In the genomic region with DNA sequence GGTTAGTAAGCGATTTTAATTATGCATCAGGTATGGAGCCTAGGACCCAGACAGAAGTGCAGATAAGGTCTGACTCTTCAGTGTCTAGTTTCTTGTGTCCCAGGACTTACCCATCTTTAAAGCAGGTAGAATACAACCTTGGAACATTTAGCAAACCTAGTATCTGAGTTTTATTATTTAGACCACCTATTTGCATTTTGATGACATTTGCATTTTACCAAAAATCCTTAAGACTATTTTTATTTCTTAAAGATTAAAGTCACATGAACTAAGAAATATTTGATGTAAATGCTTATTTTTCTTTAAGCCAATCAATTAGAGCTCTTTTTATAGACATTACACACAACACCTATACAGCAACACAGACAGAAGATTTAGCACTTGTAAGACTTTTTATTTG, we compare ENCODE assay signal across 24 cellular contexts.
DNase-seq lines count a peak whose midpoint lies in the region; ATAC-seq, FAIRE-seq and TF ChIP-seq lines count a peak whose summit lies in the region.
"Had no signal": no experiment of that assay in that cellular context is flagged by ENCODE, and none has a peak within 500 bp of the region (broad histone marks: within the 10 kb centered on the region; RNA-seq: fewer than 3 reads in every experiment).

No MANE protein-coding gene starts in this region.

- H3K4me1 ChIP-seq in HepG2 (ENCODE audit: insufficient read depth, low read length): no peaks in the 10 kb centered on the region
- no peaks in the 10 kb centered on the region for H3K4me1 ChIP-seq in right lobe of liver
- H3K4me1 ChIP-seq in IMR-90 (ENCODE audit: control insufficient read depth, insufficient read depth, low read length): no peaks in the 10 kb centered on the region
- H3K4me1 ChIP-seq: BE2C, BLaER1 had no signal

- H3K4me3 ChIP-seq in HepG2 (replicated peaks in 1 of 3; ENCODE audit: insufficient read depth in 1 of 3, low read depth in 2 of 3, low read length in 3 of 3) (no peak overlapping the region), right lobe of liver (no peak overlapping the region), IMR-90 (ENCODE audit: insufficient read depth, low read depth, low read length) (no peak overlapping the region)
- H3K4me3 ChIP-seq: BLaER1, GM12878 had no signal

- TF ChIP-seq CTCF in HepG2 (CRISPR knock-in tag; IDR thresholded peaks at IDR 0.05) (no peak), right lobe of liver (IDR thresholded peaks at IDR 0.05) (no peak), IMR-90 (conservative IDR thresholded peaks at IDR 0.05; ENCODE audit: low read depth, low read length) (no peak)

- dilution Hi-C loops in IMR-90 (cut with HindIII; ENCODE audit: low sequenced_read_pairs, unreplicated experiment): no loop called here

- WGBS in HepG2 (ENCODE audit: low lambda C conversion rate): 0% methylated on average over 1 of the region's 1 CpG
- WGBS in right lobe of liver (ENCODE audit: insufficient coverage, low coverage, low lambda C conversion rate, missing lambda C conversion rate): 40% methylated on average over 1 of the region's 1 CpG
- WGBS in IMR-90 (ENCODE audit: extremely low coverage in 2 of 2, insufficient read length in 1 of 2), 2 experiments: no CpG with 5 or more reads among the region's 1 CpG

- TF ChIP-seq POLR2A in HepG2 (IDR thresholded peaks at IDR 0.05; ENCODE audit: insufficient read depth in 1 of 2, low read depth in 2 of 2, low read length in 2 of 2): no peak
- TF ChIP-seq POLR2A in right lobe of liver (IDR thresholded peaks at IDR 0.05): no peak
- no peak for TF ChIP-seq POLR2A in IMR-90 (IDR thresholded peaks at IDR 0.05; ENCODE audit: low read depth, low read length)

- in situ Hi-C loops in HepG2 (cut with HindIII; ENCODE audit: extremely low pct_ligation_motif_present, low pct_unique_long_range_greater_than_20kb) (no loop called here), IMR-90 (cut with MboI; ENCODE audit: low sequenced_read_pairs) (no loop called here)

- H3K36me3 ChIP-seq in HepG2 (replicated peaks in 1 of 2; ENCODE audit: control insufficient read depth in 1 of 2, insufficient read depth in 2 of 2, low read length in 2 of 2) (no peaks in the 10 kb centered on the region), right lobe of liver (no peaks in the 10 kb centered on the region), IMR-90 (ENCODE audit: control insufficient read depth, insufficient read depth, low read length) (no peaks in the 10 kb centered on the region)
- H3K36me3 ChIP-seq: BE2C, BLaER1 had no signal

- TF ChIP-seq EP300 in HepG2 (IDR thresholded peaks at IDR 0.05; ENCODE audit: low read depth in 2 of 2, low read length in 2 of 2) (no peak), HepG2 (CRISPR knock-in tag; IDR thresholded peaks at IDR 0.05; ENCODE audit: borderline replicate concordance) (no peak)

- no peak overlapping the region for H2AK5ac ChIP-seq in IMR-90 (ENCODE audit: low read depth, low read length)

- no peaks in the 10 kb centered on the region for H4K20me1 ChIP-seq in HepG2 (ENCODE audit: insufficient read depth, low read length)
- H4K20me1 ChIP-seq in IMR-90 (ENCODE audit: insufficient read depth, low read length): no peaks in the 10 kb centered on the region
- H4K20me1 ChIP-seq: BLaER1 had no signal

- no peak overlapping the region for H3K14ac ChIP-seq in IMR-90 (replicated peaks; ENCODE audit: low read depth, low read length)

- no peaks in the 10 kb centered on the region; a peak in 1 of 5 replicates for H3K27me3 ChIP-seq in HepG2 (ENCODE audit: control insufficient read depth in 1 of 2, insufficient read depth in 2 of 2, low read length in 2 of 2)
- no peaks in the 10 kb centered on the region for H3K27me3 ChIP-seq in right lobe of liver
- H3K27me3 ChIP-seq in IMR-90 (ENCODE audit: control insufficient read depth, insufficient read depth, low read length): no peaks in the 10 kb centered on the region
- H3K27me3 ChIP-seq: BE2C, BLaER1 had no signal

- no peak overlapping the region for H2BK20ac ChIP-seq in IMR-90 (ENCODE audit: low read depth, low read length)

- H3K27ac ChIP-seq in HepG2 (ENCODE audit: extremely low read length, insufficient read depth, low read length) (no peak overlapping the region), right lobe of liver (no peak overlapping the region), IMR-90 (ENCODE audit: insufficient read depth, low read length) (no peak overlapping the region)
- H3K27ac ChIP-seq: 22Rv1, BLaER1 had no signal

- CTCF ChIA-PET in HepG2 (lab: Yijun Ruan, JAX; ENCODE audit: low intra/inter-chr PET ratio, low total read pairs) (no interaction called here), IMR-90 (lab: Yijun Ruan, JAX) (no interaction called here)

- H2AK9ac ChIP-seq in IMR-90 (replicated peaks; ENCODE audit: low read depth, low read length, poor library complexity): no peak overlapping the region

- no peak overlapping the region for H3K4me2 ChIP-seq in HepG2 (ENCODE audit: low read depth, low read length)
- H3K4me2 ChIP-seq in IMR-90 (ENCODE audit: low read depth, low read length): no peak overlapping the region
- H3K4me2 ChIP-seq: BLaER1 had no signal

- H3K9ac ChIP-seq in HepG2 (ENCODE audit: insufficient read depth, low read depth, low read length): no peak overlapping the region
- no peak overlapping the region for H3K9ac ChIP-seq in IMR-90 (ENCODE audit: low read depth, low read length)
- H3K9ac ChIP-seq: BLaER1 had no signal

- ATAC-seq in HepG2: no peak
- no peak for ATAC-seq in right lobe of liver
- ATAC-seq in IMR-90 (ENCODE audit: low read depth): no peak
- ATAC-seq: GM12878 had no signal

- peaks cover 19% of the 10 kb centered on the region for H3K9me3 ChIP-seq in HepG2 (ENCODE audit: low read length)
- H3K9me3 ChIP-seq in right lobe of liver: no peaks in the 10 kb centered on the region
- H3K9me3 ChIP-seq in IMR-90 (ENCODE audit: control insufficient read depth, insufficient read depth, low read length): no peaks in the 10 kb centered on the region
- H3K9me3 ChIP-seq: BE2C, BLaER1 had no signal

- no peaks in the 10 kb centered on the region for H3K9me1 ChIP-seq in IMR-90 (ENCODE audit: insufficient read depth, low read length)

- H4K8ac ChIP-seq in IMR-90 (ENCODE audit: low read depth in 2 of 2, low read length in 2 of 2): no peak overlapping the region

- no peak overlapping the region for H2BK15ac ChIP-seq in IMR-90 (ENCODE audit: low read depth, low read length)

- no peak overlapping the region for H3K23ac ChIP-seq in IMR-90 (ENCODE audit: low read depth, low read length)

- H3K4ac ChIP-seq in IMR-90 (ENCODE audit: low read depth, low read length): no peak overlapping the region

- H3K79me1 ChIP-seq in IMR-90 (ENCODE audit: low read depth in 1 of 2, low read length in 2 of 2): no peaks in the 10 kb centered on the region

- no peak overlapping the region for H2BK120ac ChIP-seq in IMR-90 (ENCODE audit: low read depth, low read length)

- no peak overlapping the region for H4K5ac ChIP-seq in IMR-90 (ENCODE audit: low read depth, low read length)

- H3K79me2 ChIP-seq in HepG2 (ENCODE audit: insufficient read depth, low read length): no peaks in the 10 kb centered on the region

- TF ChIP-seq RAD21 in HepG2 (CRISPR knock-in tag; IDR thresholded peaks at IDR 0.05): no peak
- no peak for TF ChIP-seq RAD21 in IMR-90 (IDR thresholded peaks at IDR 0.05; ENCODE audit: low read length)

- no peak for FAIRE-seq in HepG2 (lab: Jason Lieb, UNC)
- FAIRE-seq: GM12878, GM12892, GM18507 had no signal

- H2BK5ac ChIP-seq in IMR-90 (ENCODE audit: low read depth, low read length, poor library complexity, severe bottlenecking): no peak overlapping the region

- H3K56ac ChIP-seq in IMR-90 (ENCODE audit: extremely low read depth, insufficient read depth, low read length): no peak overlapping the region

- no peak for DNase-seq in HepG2 (ENCODE audit: low spot score)
- no peak for DNase-seq in right lobe of liver
- no peak for DNase-seq in IMR-90
- no peak for DNase-seq in NCI-H187 (lab: John Stamatoyannopoulos, UW)
- DNase-seq in GM19240 (ENCODE audit: insufficient read length, low spot score): no peak
- DNase-seq: ACHN; BE2C; C1 segment of cervical spinal cord; CD4-positive, alpha-beta memory T cell; CD4-positive, CD25-positive, alpha-beta regulatory T cell; CD8-positive, alpha-beta memory T cell; COR-L47; DMS 273 treated with DMSO at 0.1 percent for 48 hours; DMS153; DMS53; DMS79; DND-41; EL; GDM1 had no signal

- H3K18ac ChIP-seq in IMR-90 (ENCODE audit: low read depth, low read length): no peak overlapping the region

- intact Hi-C loops in HepG2 (cut with micrococcal nuclease; ENCODE audit: unreplicated experiment): no loop called here
- intact Hi-C loops in right lobe of liver (cut with DNase I): no loop called here
- intact Hi-C loops in IMR-90 (cut with micrococcal nuclease): no loop called here

- POLR2A ChIA-PET in HepG2 (lab: Yijun Ruan, JAX): no interaction called here
- POLR2A ChIA-PET in IMR-90 (lab: Charles Lee; ENCODE audit: unreplicated experiment): no interaction called here

- no TSS peak for BruUV-seq in HepG2 (replicated peaks; lab: Mats Ljungman, UMichigan)
- no TSS peak for BruUV-seq in IMR-90 (replicated peaks; lab: Mats Ljungman, UMichigan)

- no peak overlapping the region for H4K91ac ChIP-seq in IMR-90 (ENCODE audit: insufficient read depth, low read depth, low read length)

- H2AFZ ChIP-seq in HepG2 (ENCODE audit: low read length) (no peak overlapping the region), IMR-90 (replicated peaks; ENCODE audit: low read length, poor library complexity) (no peak overlapping the region)

TF ChIP-seq in HepG2, 621 proteins besides CTCF, POLR2A, EP300 and RAD21:
- no peak for TF ChIP-seq RBFOX2 (IDR thresholded peaks at IDR 0.05; ENCODE audit: low read depth, low read length)
- peak; percentile 6 to 65; a peak in 2 of 4 replicates for TF ChIP-seq MAFK (conservative IDR thresholded peaks at IDR 0.05 in 1 of 2, IDR thresholded peaks at IDR 0.05 in 1 of 2; ENCODE audit: low read length in 2 of 2)
- TF ChIP-seq ZNF530 (CRISPR knock-in tag; IDR thresholded peaks at IDR 0.05; ENCODE audit: low read depth): no peak

TF ChIP-seq in IMR-90, 13 proteins besides CTCF, POLR2A, EP300 and RAD21:
- no peak for TF ChIP-seq FOS (IDR thresholded peaks at IDR 0.05; ENCODE audit: low read depth, low read length)
- no peak for TF ChIP-seq MAZ (IDR thresholded peaks at IDR 0.05; ENCODE audit: borderline replicate concordance, low read depth, low read length)
- no peak for TF ChIP-seq CEBPB (IDR thresholded peaks at IDR 0.05; ENCODE audit: low read depth, low read length)
- TF ChIP-seq MAFK (IDR thresholded peaks at IDR 0.05; ENCODE audit: low read depth, low read length): peak; percentile 35; the same call in 1 of the 2 replicates
TF ChIP-seq in IMR-90: peak in this region for 1.
